9 cellular contexts compared by ENCODE assay signal in genomic region chr11:8268530-8269461, GRCh38. TPM values are rescaled to one million over a fixed set of nuclear protein-coding genes. Genes with fewer than 3 reads are reported as not detected.
A peak's percentile ranks its signal among the peaks of the same experiment; 100 is the strongest.
DNase-seq lines count a peak whose midpoint lies in the region; ATAC-seq and TF ChIP-seq lines count a peak whose summit lies in the region.
"Had no signal": no experiment of that assay in that cellular context is flagged by ENCODE, and none has a peak within 500 bp of the region (broad histone marks: within the 10 kb centered on the region; RNA-seq: fewer than 3 reads in every experiment).

No MANE protein-coding gene starts in this region.

- H3K27me3 ChIP-seq in SK-N-SH (ENCODE audit: insufficient read depth) (peaks cover 43% of the 10 kb centered on the region), hepatocyte (peaks cover 86% of the 10 kb centered on the region)

- TF ChIP-seq EP300 in SK-N-SH (IDR thresholded peaks at IDR 0.05; ENCODE audit: borderline replicate concordance in 1 of 2, low read depth in 1 of 2, low read length in 1 of 2): 0 out of 4 replicates have a peak, but pooled peaks of 1 of the 2 experiments have one; percentile 23

- H3K36me3 ChIP-seq in SK-N-SH (replicated peaks in 1 of 2; ENCODE audit: control insufficient read depth in 1 of 2, insufficient read depth in 2 of 2, low read length in 1 of 2): no peaks in the 10 kb centered on the region
- H3K36me3 ChIP-seq in hepatocyte (replicated peaks; ENCODE audit: insufficient read depth, low read depth): no peaks in the 10 kb centered on the region

- H3K9me3 ChIP-seq in SK-N-SH (no peaks in the 10 kb centered on the region), hepatocyte (ENCODE audit: low read depth) (no peaks in the 10 kb centered on the region)

- no peak for ATAC-seq in GM18858 (IDR thresholded peaks at IDR 0.05; ENCODE audit: unreplicated experiment)
- no peak for ATAC-seq in HG03095 (IDR thresholded peaks at IDR 0.05; ENCODE audit: unreplicated experiment)

- H3K27ac ChIP-seq in SK-N-SH (ENCODE audit: low read depth in 2 of 2, low read length in 1 of 2): peak overlapping the region in 1 of 2 experiments; percentile 85; a peak in 2 of 4 replicates
- no peak overlapping the region for H3K27ac ChIP-seq in hepatocyte

- no peak for TF ChIP-seq RAD21 in SK-N-SH (IDR thresholded peaks at IDR 0.05; ENCODE audit: low read length)

- H3K4me3 ChIP-seq in SK-N-SH (ENCODE audit: low read depth in 2 of 2, low read length in 1 of 2) (peak overlapping the region; percentile 47 to 55; a peak in 3 of 4 replicates), hepatocyte (peak overlapping the region; percentile 39)

- peak; percentile 54 for DNase-seq in GM03348 (ENCODE audit: low spot score)
- peak; percentile 83 for DNase-seq in SK-N-SH
- DNase-seq in hepatocyte (ENCODE audit: low spot score): peak; percentile 48
- DNase-seq in retina: peak; percentile 89
- DNase-seq in inferior parietal cortex (ENCODE audit: extremely low spot score): no peak
- no peak for DNase-seq in GM19238 (ENCODE audit: insufficient read length, low spot score)

- H3F3A ChIP-seq in SK-N-SH (replicated peaks; ENCODE audit: insufficient read depth): no peaks in the 10 kb centered on the region

- H3K9me2 ChIP-seq in SK-N-SH (no peaks in the 10 kb centered on the region), hepatocyte (replicated peaks; ENCODE audit: insufficient read depth) (no peaks in the 10 kb centered on the region)

- H3K79me2 ChIP-seq in SK-N-SH (ENCODE audit: insufficient read depth) (no peaks in the 10 kb centered on the region), hepatocyte (no peaks in the 10 kb centered on the region)

- H3K4me1 ChIP-seq in SK-N-SH (ENCODE audit: control insufficient read depth in 1 of 2, insufficient read depth in 2 of 2, low read depth in 1 of 2, low read length in 1 of 2) (peaks cover 0 to 50% of the 10 kb centered on the region in 2 experiments; a peak in 1 of 4 replicates), hepatocyte (ENCODE audit: insufficient read depth) (no peaks in the 10 kb centered on the region)

- H2AFZ ChIP-seq in SK-N-SH (ENCODE audit: low read depth): 0 out of 2 replicates have a peak overlapping the region, but pooled peaks have one; percentile 56
- peak overlapping the region; percentile 66 for H2AFZ ChIP-seq in hepatocyte

- H3K4me2 ChIP-seq in SK-N-SH (peak overlapping the region; percentile 75), hepatocyte (peak overlapping the region; percentile 97)

- CTCF ChIA-PET in SK-N-SH (lab: Yijun Ruan, JAX): interaction anchor here (0.6 to 18.2 kb wide), 12 partner anchors 10 to 420 kb away, joined by 3 to 302 read pairs (median 3); no protein-coding TSS in a partner anchor

- 33% methylated on average over 30 of the region's 68 CpGs for WGBS in SK-N-SH (ENCODE audit: low lambda C conversion rate)
- 30% methylated on average over 36 of the region's 68 CpGs for WGBS in hepatocyte (ENCODE audit: low lambda C conversion rate, missing lambda C conversion rate)

- TF ChIP-seq CTCF in SK-N-SH (IDR thresholded peaks at IDR 0.05) (no peak), hepatocyte (IDR thresholded peaks at IDR 0.05; ENCODE audit: poor library complexity) (no peak)

- POLR2A ChIA-PET in SK-N-SH (lab: Yijun Ruan, JAX): interaction anchor here (0.8 to 2.3 kb wide), 4 partner anchors 15 to 88 kb away, joined by 3 to 10 read pairs (median 4); no protein-coding TSS in a partner anchor

- H4K20me1 ChIP-seq in SK-N-SH (ENCODE audit: insufficient read depth): no peaks in the 10 kb centered on the region
- H4K20me1 ChIP-seq in hepatocyte (ENCODE audit: insufficient read depth, poor library complexity, severe bottlenecking): no peaks in the 10 kb centered on the region

- H3K9ac ChIP-seq in SK-N-SH: no peak overlapping the region

TF ChIP-seq in SK-N-SH, 30 proteins besides CTCF, POLR2A, EP300 and RAD21:
- TF ChIP-seq USF2 (IDR thresholded peaks at IDR 0.05; ENCODE audit: borderline replicate concordance, low read depth, low read length): no peak
- no peak for TF ChIP-seq PBX3 (IDR thresholded peaks at IDR 0.05)
- TF ChIP-seq IRF3 (IDR thresholded peaks at IDR 0.05; ENCODE audit: low read depth, low read length): no peak
- no peak for TF ChIP-seq NRF1 (IDR thresholded peaks at IDR 0.05; ENCODE audit: low read depth, low read length)
- TF ChIP-seq RCOR1 (IDR thresholded peaks at IDR 0.05; ENCODE audit: low read length): no peak
- TF ChIP-seq RFX5 (IDR thresholded peaks at IDR 0.05; ENCODE audit: low read length): no peak
- no peak for TF ChIP-seq GABPA (IDR thresholded peaks at IDR 0.05; ENCODE audit: low read depth)
- no peak for TF ChIP-seq MAX (IDR thresholded peaks at IDR 0.05; ENCODE audit: low read depth)
- no peak for TF ChIP-seq CHD2 (IDR thresholded peaks at IDR 0.05; ENCODE audit: low read length, partially characterized antibody)
- no peak for TF ChIP-seq ELF1 (IDR thresholded peaks at IDR 0.05)

RNA-seq across cellular contexts. Expression of gene LMO1, which starts 5.1 kb away (rescaled TPM):
- polyA plus RNA-seq in SK-N-SH (2012; rRNA removed) (0.12 and 0.62 TPM in 2 replicates), hepatocyte (0.24 and 0.33 TPM in 2 replicates)
- polyA plus RNA-seq in SK-N-SH (2012; cell fraction: cytosol; rRNA removed): 0.59 and 0.60 TPM in 2 replicates
- polyA plus RNA-seq in SK-N-SH (2012; cell fraction: nucleus; rRNA removed): 0.35 and 1.3 TPM in 2 replicates
- total RNA-seq in hepatocyte: 0.68 TPM in 1 of 2 replicates, not detected in the other
- total RNA-seq: epithelial cell of proximal tubule had no signal

Comparison
In these comparisons a context has a peak if more than half of its experiments do, and no peak if none do; other contexts are left out.
1. DNase-seq: peak in GM03348 (single experiment), SK-N-SH (single experiment), hepatocyte (single experiment) and retina (single experiment); none in inferior parietal cortex (single experiment) and GM19238 (single experiment).